ENCODE assay signal across 1 cellular context in the genomic region with DNA sequence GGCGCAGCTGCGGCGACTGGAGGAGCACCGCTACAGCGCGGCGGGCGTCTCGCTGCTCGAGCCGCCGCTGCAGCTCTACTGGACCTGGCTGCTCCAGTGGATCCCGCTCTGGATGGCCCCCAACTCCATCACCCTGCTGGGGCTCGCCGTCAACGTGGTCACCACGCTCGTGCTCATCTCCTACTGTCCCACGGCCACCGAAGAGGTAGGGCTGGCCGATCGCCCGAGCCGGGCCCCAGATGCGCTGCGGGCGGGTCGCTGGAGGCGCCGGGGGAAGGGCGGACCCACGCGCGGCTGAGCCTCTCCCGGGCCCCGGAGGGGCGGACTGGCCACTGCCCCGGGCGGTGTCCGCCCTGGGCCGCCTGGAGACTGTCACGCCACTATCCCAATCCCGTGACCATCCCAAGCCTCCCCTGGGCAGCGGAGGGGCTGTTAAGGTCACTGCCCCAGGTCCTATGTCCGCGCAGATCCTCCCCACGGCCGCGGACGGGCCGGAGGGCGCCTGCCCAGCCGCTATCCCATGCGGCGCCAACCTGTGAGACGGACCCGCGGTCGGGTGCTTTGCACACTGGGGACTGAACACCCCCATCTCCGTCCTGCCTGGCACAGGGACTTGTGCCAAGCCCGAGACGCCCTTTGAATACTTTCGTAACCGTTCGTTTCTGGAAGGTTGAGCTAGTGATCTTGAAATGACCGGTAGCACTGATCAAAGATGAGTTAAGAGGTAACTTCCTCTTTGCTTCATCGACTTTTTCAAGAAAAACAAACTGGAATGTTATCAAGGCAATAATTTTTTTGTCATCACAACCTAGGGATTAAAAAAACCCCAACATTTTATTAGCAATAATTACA.
TF ChIP-seq lines count a peak whose summit lies in the region.

No MANE protein-coding gene starts in this region.

TF ChIP-seq in HepG2, 621 proteins besides CTCF, POLR2A, EP300 and RAD21 (continued from another document and continues in another):
- TF ChIP-seq GATA4 (IDR thresholded peaks at IDR 0.05; ENCODE audit: borderline replicate concordance, low read depth): no peak
- no peak for TF ChIP-seq MATR3 (CRISPR knock-in tag; IDR thresholded peaks at IDR 0.05)
- TF ChIP-seq SRSF9 (IDR thresholded peaks at IDR 0.05; ENCODE audit: borderline replicate concordance, insufficient read depth, low read depth, low read length, poor library complexity, severe bottlenecking): no peak
- TF ChIP-seq ZNF33A (CRISPR knock-in tag; IDR thresholded peaks at IDR 0.05; ENCODE audit: borderline replicate concordance): no peak
- TF ChIP-seq SMAD3 (CRISPR knock-in tag; IDR thresholded peaks at IDR 0.05): no peak
- TF ChIP-seq, protein P1, sequence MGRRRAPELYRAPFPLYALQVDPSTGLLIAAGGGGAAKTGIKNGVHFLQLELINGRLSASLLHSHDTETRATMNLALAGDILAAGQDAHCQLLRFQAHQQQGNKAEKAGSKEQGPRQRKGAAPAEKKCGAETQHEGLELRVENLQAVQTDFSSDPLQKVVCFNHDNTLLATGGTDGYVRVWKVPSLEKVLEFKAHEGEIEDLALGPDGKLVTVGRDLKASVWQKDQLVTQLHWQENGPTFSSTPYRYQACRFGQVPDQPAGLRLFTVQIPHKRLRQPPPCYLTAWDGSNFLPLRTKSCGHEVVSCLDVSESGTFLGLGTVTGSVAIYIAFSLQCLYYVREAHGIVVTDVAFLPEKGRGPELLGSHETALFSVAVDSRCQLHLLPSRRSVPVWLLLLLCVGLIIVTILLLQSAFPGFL (CRISPR knock-in tag; IDR thresholded peaks at IDR 0.05): no peak
- TF ChIP-seq, protein P2, sequence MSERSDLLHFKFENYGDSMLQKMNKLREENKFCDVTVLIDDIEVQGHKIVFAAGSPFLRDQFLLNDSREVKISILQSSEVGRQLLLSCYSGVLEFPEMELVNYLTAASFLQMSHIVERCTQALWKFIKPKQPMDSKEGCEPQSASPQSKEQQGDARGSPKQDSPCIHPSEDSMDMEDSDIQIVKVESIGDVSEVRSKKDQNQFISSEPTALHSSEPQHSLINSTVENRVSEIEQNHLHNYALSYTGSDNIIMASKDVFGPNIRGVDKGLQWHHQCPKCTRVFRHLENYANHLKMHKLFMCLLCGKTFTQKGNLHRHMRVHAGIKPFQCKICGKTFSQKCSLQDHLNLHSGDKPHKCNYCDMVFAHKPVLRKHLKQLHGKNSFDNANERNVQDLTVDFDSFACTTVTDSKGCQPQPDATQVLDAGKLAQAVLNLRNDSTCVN (CRISPR knock-in tag; IDR thresholded peaks at IDR 0.05; ENCODE audit: borderline replicate concordance): no peak
- TF ChIP-seq TAF15 (IDR thresholded peaks at IDR 0.05; ENCODE audit: low read depth, low read length, poor library complexity, severe bottlenecking): no peak
- TF ChIP-seq ERF (CRISPR knock-in tag; IDR thresholded peaks at IDR 0.05): no peak
- no peak for TF ChIP-seq CHD2 (IDR thresholded peaks at IDR 0.05; ENCODE audit: low read depth, low read length)
- no peak for TF ChIP-seq TEAD3 (CRISPR knock-in tag; optimal IDR thresholded peaks at IDR 0.05; ENCODE audit: borderline replicate concordance)
- TF ChIP-seq MAFG (CRISPR knock-in tag; IDR thresholded peaks at IDR 0.05): no peak
- TF ChIP-seq ZNF136 (CRISPR knock-in tag; IDR thresholded peaks at IDR 0.05; ENCODE audit: low read depth): 0 out of 2 replicates have a peak, but pooled peaks have one; percentile 35
- no peak for TF ChIP-seq ZNF12 (CRISPR knock-in tag; IDR thresholded peaks at IDR 0.05)
- no peak for TF ChIP-seq SETDB1 (CRISPR knock-in tag; IDR thresholded peaks at IDR 0.05; ENCODE audit: borderline replicate concordance)
- TF ChIP-seq, protein P3, sequence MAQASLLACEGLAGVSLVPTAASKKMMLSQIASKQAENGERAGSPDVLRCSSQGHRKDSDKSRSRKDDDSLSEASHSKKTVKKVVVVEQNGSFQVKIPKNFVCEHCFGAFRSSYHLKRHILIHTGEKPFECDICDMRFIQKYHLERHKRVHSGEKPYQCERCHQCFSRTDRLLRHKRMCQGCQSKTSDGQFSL (CRISPR knock-in tag; IDR thresholded peaks at IDR 0.05): no peak
- TF ChIP-seq NR2F2 (IDR thresholded peaks at IDR 0.05; ENCODE audit: borderline replicate concordance, low read depth): no peak
- no peak for TF ChIP-seq AGO1 (IDR thresholded peaks at IDR 0.05; ENCODE audit: low read depth, low read length, poor library complexity, severe bottlenecking)
- TF ChIP-seq MED8 (CRISPR knock-in tag; IDR thresholded peaks at IDR 0.05; ENCODE audit: insufficient replicate concordance): no peak
- no peak for TF ChIP-seq BRCA1 (CRISPR knock-in tag; IDR thresholded peaks at IDR 0.05)
- no peak for TF ChIP-seq KLF15 (CRISPR knock-in tag; IDR thresholded peaks at IDR 0.05; ENCODE audit: borderline replicate concordance)
- no peak for TF ChIP-seq PHF21A (CRISPR knock-in tag; IDR thresholded peaks at IDR 0.05)
- TF ChIP-seq, protein P4, sequence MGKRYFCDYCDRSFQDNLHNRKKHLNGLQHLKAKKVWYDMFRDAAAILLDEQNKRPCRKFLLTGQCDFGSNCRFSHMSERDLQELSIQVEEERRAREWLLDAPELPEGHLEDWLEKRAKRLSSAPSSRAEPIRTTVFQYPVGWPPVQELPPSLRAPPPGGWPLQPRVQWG (CRISPR knock-in tag; IDR thresholded peaks at IDR 0.05; ENCODE audit: borderline replicate concordance, low read depth): no peak
- no peak for TF ChIP-seq ZNF615 (CRISPR knock-in tag; IDR thresholded peaks at IDR 0.05; ENCODE audit: borderline replicate concordance)
- TF ChIP-seq, protein P5, sequence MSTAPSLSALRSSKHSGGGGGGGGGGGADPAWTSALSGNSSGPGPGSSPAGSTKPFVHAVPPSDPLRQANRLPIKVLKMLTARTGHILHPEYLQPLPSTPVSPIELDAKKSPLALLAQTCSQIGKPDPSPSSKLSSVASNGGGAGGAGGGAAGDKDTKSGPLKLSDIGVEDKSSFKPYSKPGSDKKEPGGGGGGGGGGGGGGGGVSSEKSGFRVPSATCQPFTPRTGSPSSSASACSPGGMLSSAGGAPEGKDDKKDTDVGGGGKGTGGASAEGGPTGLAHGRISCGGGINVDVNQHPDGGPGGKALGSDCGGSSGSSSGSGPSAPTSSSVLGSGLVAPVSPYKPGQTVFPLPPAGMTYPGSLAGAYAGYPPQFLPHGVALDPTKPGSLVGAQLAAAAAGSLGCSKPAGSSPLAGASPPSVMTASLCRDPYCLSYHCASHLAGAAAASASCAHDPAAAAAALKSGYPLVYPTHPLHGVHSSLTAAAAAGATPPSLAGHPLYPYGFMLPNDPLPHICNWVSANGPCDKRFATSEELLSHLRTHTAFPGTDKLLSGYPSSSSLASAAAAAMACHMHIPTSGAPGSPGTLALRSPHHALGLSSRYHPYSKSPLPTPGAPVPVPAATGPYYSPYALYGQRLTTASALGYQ (CRISPR knock-in tag; IDR thresholded peaks at IDR 0.05): no peak
- TF ChIP-seq, protein P6, sequence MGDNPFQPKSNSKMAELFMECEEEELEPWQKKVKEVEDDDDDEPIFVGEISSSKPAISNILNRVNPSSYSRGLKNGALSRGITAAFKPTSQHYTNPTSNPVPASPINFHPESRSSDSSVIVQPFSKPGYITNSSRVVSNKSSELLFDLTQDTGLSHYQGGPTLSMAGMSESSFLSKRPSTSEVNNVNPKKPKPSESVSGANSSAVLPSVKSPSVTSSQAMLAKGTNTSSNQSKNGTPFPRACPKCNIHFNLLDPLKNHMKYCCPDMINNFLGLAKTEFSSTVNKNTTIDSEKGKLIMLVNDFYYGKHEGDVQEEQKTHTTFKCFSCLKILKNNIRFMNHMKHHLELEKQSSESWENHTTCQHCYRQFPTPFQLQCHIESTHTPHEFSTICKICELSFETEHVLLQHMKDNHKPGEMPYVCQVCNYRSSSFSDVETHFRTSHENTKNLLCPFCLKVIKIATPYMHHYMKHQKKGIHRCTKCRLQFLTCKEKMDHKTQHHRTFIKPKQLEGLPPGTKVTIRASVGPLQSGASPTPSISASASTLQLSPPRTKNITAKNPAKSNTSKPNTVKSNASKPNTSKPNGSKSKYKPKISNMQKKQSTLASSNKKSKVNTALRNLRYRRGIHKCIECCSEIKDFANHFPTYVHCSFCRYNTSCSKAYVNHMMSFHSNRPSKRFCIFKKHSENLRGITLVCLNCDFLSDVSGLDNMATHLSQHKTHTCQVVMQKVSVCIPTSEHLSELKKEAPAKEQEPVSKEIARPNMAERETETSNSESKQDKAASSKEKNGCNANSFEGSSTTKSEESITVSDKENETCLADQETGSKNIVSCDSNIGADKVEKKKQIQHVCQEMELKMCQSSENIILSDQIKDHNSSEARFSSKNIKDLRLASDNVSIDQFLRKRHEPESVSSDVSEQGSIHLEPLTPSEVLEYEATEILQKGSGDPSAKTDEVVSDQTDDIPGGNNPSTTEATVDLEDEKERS (CRISPR knock-in tag; IDR thresholded peaks at IDR 0.05): no peak
- no peak for TF ChIP-seq SKI (IDR thresholded peaks at IDR 0.05; ENCODE audit: partially characterized antibody)
- TF ChIP-seq ZMYM3 (CRISPR knock-in tag; IDR thresholded peaks at IDR 0.05): no peak
- TF ChIP-seq, protein P7, sequence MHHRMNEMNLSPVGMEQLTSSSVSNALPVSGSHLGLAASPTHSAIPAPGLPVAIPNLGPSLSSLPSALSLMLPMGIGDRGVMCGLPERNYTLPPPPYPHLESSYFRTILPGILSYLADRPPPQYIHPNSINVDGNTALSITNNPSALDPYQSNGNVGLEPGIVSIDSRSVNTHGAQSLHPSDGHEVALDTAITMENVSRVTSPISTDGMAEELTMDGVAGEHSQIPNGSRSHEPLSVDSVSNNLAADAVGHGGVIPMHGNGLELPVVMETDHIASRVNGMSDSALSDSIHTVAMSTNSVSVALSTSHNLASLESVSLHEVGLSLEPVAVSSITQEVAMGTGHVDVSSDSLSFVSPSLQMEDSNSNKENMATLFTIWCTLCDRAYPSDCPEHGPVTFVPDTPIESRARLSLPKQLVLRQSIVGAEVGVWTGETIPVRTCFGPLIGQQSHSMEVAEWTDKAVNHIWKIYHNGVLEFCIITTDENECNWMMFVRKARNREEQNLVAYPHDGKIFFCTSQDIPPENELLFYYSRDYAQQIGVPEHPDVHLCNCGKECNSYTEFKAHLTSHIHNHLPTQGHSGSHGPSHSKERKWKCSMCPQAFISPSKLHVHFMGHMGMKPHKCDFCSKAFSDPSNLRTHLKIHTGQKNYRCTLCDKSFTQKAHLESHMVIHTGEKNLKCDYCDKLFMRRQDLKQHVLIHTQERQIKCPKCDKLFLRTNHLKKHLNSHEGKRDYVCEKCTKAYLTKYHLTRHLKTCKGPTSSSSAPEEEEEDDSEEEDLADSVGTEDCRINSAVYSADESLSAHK (CRISPR knock-in tag; IDR thresholded peaks at IDR 0.05; ENCODE audit: borderline replicate concordance): no peak
- TF ChIP-seq, protein P8, sequence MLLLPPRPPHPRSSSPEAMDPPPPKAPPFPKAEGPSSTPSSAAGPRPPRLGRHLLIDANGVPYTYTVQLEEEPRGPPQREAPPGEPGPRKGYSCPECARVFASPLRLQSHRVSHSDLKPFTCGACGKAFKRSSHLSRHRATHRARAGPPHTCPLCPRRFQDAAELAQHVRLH (CRISPR knock-in tag; IDR thresholded peaks at IDR 0.05; ENCODE audit: borderline replicate concordance, low read depth): no peak
- TF ChIP-seq, protein P9, sequence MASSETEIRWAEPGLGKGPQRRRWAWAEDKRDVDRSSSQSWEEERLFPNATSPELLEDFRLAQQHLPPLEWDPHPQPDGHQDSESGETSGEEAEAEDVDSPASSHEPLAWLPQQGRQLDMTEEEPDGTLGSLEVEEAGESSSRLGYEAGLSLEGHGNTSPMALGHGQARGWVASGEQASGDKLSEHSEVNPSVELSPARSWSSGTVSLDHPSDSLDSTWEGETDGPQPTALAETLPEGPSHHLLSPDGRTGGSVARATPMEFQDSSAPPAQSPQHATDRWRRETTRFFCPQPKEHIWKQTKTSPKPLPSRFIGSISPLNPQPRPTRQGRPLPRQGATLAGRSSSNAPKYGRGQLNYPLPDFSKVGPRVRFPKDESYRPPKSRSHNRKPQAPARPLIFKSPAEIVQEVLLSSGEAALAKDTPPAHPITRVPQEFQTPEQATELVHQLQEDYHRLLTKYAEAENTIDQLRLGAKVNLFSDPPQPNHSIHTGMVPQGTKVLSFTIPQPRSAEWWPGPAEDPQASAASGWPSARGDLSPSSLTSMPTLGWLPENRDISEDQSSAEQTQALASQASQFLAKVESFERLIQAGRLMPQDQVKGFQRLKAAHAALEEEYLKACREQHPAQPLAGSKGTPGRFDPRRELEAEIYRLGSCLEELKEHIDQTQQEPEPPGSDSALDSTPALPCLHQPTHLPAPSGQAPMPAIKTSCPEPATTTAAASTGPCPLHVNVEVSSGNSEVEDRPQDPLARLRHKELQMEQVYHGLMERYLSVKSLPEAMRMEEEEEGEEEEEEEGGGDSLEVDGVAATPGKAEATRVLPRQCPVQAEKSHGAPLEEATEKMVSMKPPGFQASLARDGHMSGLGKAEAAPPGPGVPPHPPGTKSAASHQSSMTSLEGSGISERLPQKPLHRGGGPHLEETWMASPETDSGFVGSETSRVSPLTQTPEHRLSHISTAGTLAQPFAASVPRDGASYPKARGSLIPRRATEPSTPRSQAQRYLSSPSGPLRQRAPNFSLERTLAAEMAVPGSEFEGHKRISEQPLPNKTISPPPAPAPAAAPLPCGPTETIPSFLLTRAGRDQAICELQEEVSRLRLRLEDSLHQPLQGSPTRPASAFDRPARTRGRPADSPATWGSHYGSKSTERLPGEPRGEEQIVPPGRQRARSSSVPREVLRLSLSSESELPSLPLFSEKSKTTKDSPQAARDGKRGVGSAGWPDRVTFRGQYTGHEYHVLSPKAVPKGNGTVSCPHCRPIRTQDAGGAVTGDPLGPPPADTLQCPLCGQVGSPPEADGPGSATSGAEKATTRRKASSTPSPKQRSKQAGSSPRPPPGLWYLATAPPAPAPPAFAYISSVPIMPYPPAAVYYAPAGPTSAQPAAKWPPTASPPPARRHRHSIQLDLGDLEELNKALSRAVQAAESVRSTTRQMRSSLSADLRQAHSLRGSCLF (CRISPR knock-in tag; IDR thresholded peaks at IDR 0.05; ENCODE audit: borderline replicate concordance): no peak
- no peak for TF ChIP-seq IRX3 (CRISPR knock-in tag; IDR thresholded peaks at IDR 0.05; ENCODE audit: borderline replicate concordance, low read depth)
- no peak for TF ChIP-seq PAX8 (CRISPR knock-in tag; IDR thresholded peaks at IDR 0.05; ENCODE audit: borderline replicate concordance)
- no peak for TF ChIP-seq TCF7L2 (IDR thresholded peaks at IDR 0.05; ENCODE audit: low read depth, low read length)
- TF ChIP-seq MZF1 (CRISPR knock-in tag; IDR thresholded peaks at IDR 0.05; ENCODE audit: borderline replicate concordance): no peak
- no peak for TF ChIP-seq KLF9 (CRISPR knock-in tag; IDR thresholded peaks at IDR 0.05; ENCODE audit: low read depth)
- TF ChIP-seq, protein P10, sequence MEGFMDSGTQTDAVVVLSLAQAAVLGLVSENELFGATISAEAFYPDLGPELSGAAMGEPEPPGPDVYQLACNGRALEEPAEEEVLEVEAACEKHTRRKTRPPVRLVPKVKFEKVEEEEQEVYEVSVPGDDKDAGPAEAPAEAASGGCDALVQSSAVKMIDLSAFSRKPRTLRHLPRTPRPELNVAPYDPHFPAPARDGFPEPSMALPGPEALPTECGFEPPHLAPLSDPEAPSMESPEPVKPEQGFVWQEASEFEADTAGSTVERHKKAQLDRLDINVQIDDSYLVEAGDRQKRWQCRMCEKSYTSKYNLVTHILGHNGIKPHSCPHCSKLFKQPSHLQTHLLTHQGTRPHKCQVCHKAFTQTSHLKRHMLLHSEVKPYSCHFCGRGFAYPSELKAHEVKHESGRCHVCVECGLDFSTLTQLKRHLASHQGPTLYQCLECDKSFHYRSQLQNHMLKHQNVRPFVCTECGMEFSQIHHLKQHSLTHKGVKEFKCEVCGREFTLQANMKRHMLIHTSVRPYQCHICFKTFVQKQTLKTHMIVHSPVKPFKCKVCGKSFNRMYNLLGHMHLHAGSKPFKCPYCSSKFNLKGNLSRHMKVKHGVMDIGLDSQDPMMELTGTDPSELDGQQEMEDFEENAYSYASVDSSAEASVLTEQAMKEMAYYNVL (CRISPR knock-in tag; IDR thresholded peaks at IDR 0.05; ENCODE audit: borderline replicate concordance): 0 out of 2 replicates have a peak, but pooled peaks have one; percentile 29
- TF ChIP-seq FOXK2 (IDR thresholded peaks at IDR 0.05): no peak
- no peak for TF ChIP-seq KDM6A (CRISPR knock-in tag; IDR thresholded peaks at IDR 0.05; ENCODE audit: low read depth)
- TF ChIP-seq MTF2 (CRISPR knock-in tag; IDR thresholded peaks at IDR 0.05; ENCODE audit: borderline replicate concordance): no peak
